In genomic region chr2:65261676-65262075, GRCh38 we compare ENCODE assay signal across 16 cellular contexts.
"Had no signal": no experiment of that assay in that cellular context is flagged by ENCODE, and none has a peak within 500 bp of the region (broad histone marks: within the 10 kb centered on the region; RNA-seq: fewer than 3 reads in every experiment).

No MANE protein-coding gene starts in this region.

- H3K4me3 ChIP-seq: ascending aorta, hepatocyte, right atrium auricular region, skin epidermis, tibial artery had no signal

- ATAC-seq: left lobe of liver; naive thymus-derived CD4-positive, alpha-beta T cell; stimulated activated naive B cell treated with anti-CD40 and anti-IgM and Interleukin-4, amounts not matched to agents 10 μg/mL and 1 μg/mL and 100 μg/mL, for 72 hours had no signal

- H3K27me3 ChIP-seq: ascending aorta, hepatocyte, neutrophil, right atrium auricular region, tibial artery had no signal

- H3K27ac Mint-ChIP-seq: stimulated activated naive B cell treated with anti-CD40 and anti-IgM and Interleukin-4, amounts not matched to agents 10 μg/mL and 1 μg/mL and 100 μg/mL, for 72 hours had no signal

- H3K27ac ChIP-seq: ascending aorta, hepatocyte, right atrium auricular region, skin epidermis, tibial artery had no signal

- H3K27me3 Mint-ChIP-seq: naive thymus-derived CD4-positive, alpha-beta T cell; stimulated activated naive B cell treated with anti-CD40 and anti-IgM and Interleukin-4, amounts not matched to agents 10 μg/mL and 1 μg/mL and 100 μg/mL, for 72 hours had no signal

- H3K4me1 ChIP-seq: ascending aorta had no signal

- H3K9me3 Mint-ChIP-seq: naive thymus-derived CD4-positive, alpha-beta T cell; stimulated activated naive B cell treated with anti-CD40 and anti-IgM and Interleukin-4, amounts not matched to agents 10 μg/mL and 1 μg/mL and 100 μg/mL, for 72 hours had no signal

- H3K9me3 ChIP-seq: ascending aorta, neutrophil, right atrium auricular region, tibial artery had no signal

- H2AFZ ChIP-seq: hepatocyte had no signal

- H3K4me3 Mint-ChIP-seq: naive thymus-derived CD4-positive, alpha-beta T cell; stimulated activated naive B cell treated with anti-CD40 and anti-IgM and Interleukin-4, amounts not matched to agents 10 μg/mL and 1 μg/mL and 100 μg/mL, for 72 hours had no signal

- DNase-seq: activated CD4-positive, alpha-beta T cell treated with anti-CD3 and anti-CD28 coated beads for 4 hours; activated CD8-positive, alpha-beta memory T cell treated with anti-CD3 and anti-CD28 coated beads for 24 hours; activated naive CD4-positive, alpha-beta T cell; erythroblast; naive thymus-derived CD4-positive, alpha-beta T cell; stimulated activated CD4-positive, alpha-beta T cell treated with anti-CD3 and anti-CD28 coated beads, Interleukin-15, amount 100 ng/mL, for 24 hours; stimulated activated CD4-positive, alpha-beta T cell treated with anti-CD3 and anti-CD28 coated beads, Interleukin-4, amount 100 ng/mL, for 1 hour; stimulated activated naive B cell treated with anti-CD40 and anti-IgM and Interleukin-4, amounts not matched to agents 10 μg/mL and 1 μg/mL and 100 μg/mL, for 72 hours; T-helper 2 cell; tibial artery had no signal

- H3K4me2 ChIP-seq: hepatocyte had no signal
